In the genomic region with DNA sequence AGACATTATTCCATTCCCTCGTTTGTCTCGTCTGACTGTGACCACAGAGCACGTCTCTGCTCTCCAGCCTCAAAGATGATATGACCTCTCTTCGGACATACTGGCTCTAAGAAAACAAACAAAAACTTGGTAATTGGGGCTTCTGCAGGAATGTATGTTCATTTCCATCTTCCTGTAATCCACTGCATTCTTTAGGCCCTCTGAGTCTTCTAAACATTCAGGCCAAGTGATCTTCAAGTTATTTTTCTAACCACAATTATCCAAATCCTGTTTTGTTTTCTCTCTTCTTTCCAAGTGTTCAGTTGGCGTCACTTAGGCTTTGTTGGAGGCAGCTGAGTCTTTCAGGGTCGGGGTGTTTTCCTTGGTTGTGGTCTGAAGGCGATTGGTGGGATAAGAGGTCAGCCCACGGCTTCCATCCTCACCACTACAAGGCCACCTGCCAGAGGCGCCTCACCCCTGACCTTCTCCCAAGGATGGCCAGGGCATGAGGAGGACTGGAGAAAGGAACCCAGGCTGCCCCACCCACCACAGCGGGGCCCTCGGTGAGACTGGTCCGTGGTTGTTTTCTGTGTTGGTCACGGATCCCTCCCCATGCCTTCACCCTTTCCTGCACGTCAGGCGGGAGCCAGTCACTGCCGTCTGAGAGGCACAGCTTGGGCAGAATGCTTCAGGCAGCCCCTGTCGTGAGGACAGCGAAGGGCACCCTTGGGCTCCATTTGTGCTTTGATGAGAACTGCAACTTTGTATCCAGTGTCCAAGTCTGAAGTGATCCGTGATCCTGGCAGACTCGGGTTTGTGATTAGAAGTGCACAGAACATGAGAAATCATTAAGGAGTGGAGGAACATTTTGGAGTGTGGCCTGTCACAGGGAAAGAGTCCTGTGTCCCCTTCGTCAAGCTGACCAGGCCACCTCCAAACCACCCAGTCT, we compare ENCODE assay signal across 12 cellular contexts.
A peak's percentile ranks its signal among the peaks of the same experiment; 100 is the strongest.
DNase-seq lines count a peak whose midpoint lies in the region; ATAC-seq and TF ChIP-seq lines count a peak whose summit lies in the region.
"Had no signal": no experiment of that assay in that cellular context is flagged by ENCODE, and none has a peak within 500 bp of the region (broad histone marks: within the 10 kb centered on the region; RNA-seq: fewer than 3 reads in every experiment).

No MANE protein-coding gene starts in this region.

- H3K9ac ChIP-seq in adipocyte (ENCODE audit: low read length): peak overlapping the region; percentile 59

- TF ChIP-seq CTCF in retinal pigment epithelial cell (conservative IDR thresholded peaks at IDR 0.05; ENCODE audit: low read depth, low read length) (no peak), A673 (conservative IDR thresholded peaks at IDR 0.05; ENCODE audit: low read depth, low read length) (no peak)

- no peak overlapping the region for H3K4me3 ChIP-seq in adipocyte (ENCODE audit: low read length)
- no peak overlapping the region for H3K4me3 ChIP-seq in retinal pigment epithelial cell (ENCODE audit: low read length)
- H3K4me3 ChIP-seq in A673 (ENCODE audit: low read depth, low read length, poor library complexity, severe bottlenecking): no peak overlapping the region

- BruUV-seq in A673 (replicated peaks; lab: Mats Ljungman, UMichigan): no TSS peak

- H3K9me3 ChIP-seq in adipocyte (ENCODE audit: control insufficient read depth, low read length) (peaks cover 13% of the 10 kb centered on the region), A673 (ENCODE audit: low read depth, low read length, poor library complexity, severe bottlenecking) (no peaks in the 10 kb centered on the region)

- no peak overlapping the region for H3K27ac ChIP-seq in A673 (ENCODE audit: low read depth, low read length, poor library complexity, severe bottlenecking)

- DNase-seq in Daoy (ENCODE audit: low read depth) (peak; percentile 43), adipocyte (ENCODE audit: low read depth) (peak; percentile 81), Right ventricle myocardium superior (peak; percentile 69), retinal pigment epithelial cell (ENCODE audit: low read depth) (peak; percentile 8), SKM-1 treated with dmso at 0.1 percent for 144 hours (lab: John Stamatoyannopoulos, UW; ENCODE audit: unreplicated experiment) (no peak), A673 (ENCODE audit: low spot score) (no peak)
- DNase-seq: CD8-positive, alpha-beta T cell; naive thymus-derived CD4-positive, alpha-beta T cell; NCI-H2227 treated with DMSO at 0.1 percent for 48 hours; T-helper 17 cell had no signal

- H3K36me3 ChIP-seq in adipocyte (ENCODE audit: control insufficient read depth, insufficient read depth, low read length, severe bottlenecking): no peaks in the 10 kb centered on the region
- H3K36me3 ChIP-seq in A673 (ENCODE audit: insufficient read depth, low read length, poor library complexity, severe bottlenecking): no peaks in the 10 kb centered on the region

- CTCF ChIA-PET in A673 (lab: Charles Lee): no interaction called here

- POLR2A ChIA-PET in A673 (lab: Charles Lee; ENCODE audit: low non-redundant PET): no interaction called here

- H3K4me1 ChIP-seq in adipocyte (ENCODE audit: control insufficient read depth, insufficient read depth, low read length) (peaks cover 36% of the 10 kb centered on the region), A673 (ENCODE audit: insufficient read depth, low read length, poor library complexity, severe bottlenecking) (no peaks in the 10 kb centered on the region)

- no peaks in the 10 kb centered on the region for H3K27me3 ChIP-seq in adipocyte (replicated peaks; ENCODE audit: control insufficient read depth, insufficient read depth, low read length)
- no peaks in the 10 kb centered on the region for H3K27me3 ChIP-seq in A673 (replicated peaks; ENCODE audit: insufficient read depth, low read depth, low read length, poor library complexity)

- intact Hi-C loops in Right ventricle myocardium superior (cut with DNase I) (loop anchor here (5.0 kb wide), 1 partner anchor 45 kb away; no protein-coding TSS in a partner anchor), A673 (cut with micrococcal nuclease; ENCODE audit: unreplicated experiment) (no loop called here)

- ATAC-seq in Right ventricle myocardium superior (ENCODE audit: poor library complexity): peak; percentile 70
- ATAC-seq in GM18907 (IDR thresholded peaks at IDR 0.05; ENCODE audit: unreplicated experiment): no peak
- ATAC-seq in HG03095 (IDR thresholded peaks at IDR 0.05; ENCODE audit: unreplicated experiment): no peak
- ATAC-seq: CD8-positive, alpha-beta T cell; naive thymus-derived CD4-positive, alpha-beta T cell; T-helper 17 cell had no signal

Comparison
In these comparisons a context has a peak if more than half of its experiments do, and no peak if none do; other contexts are left out.
1. DNase-seq: peak in Daoy (single experiment), adipocyte (single experiment), Right ventricle myocardium superior (single experiment) and retinal pigment epithelial cell (single experiment); none in SKM-1 treated with dmso at 0.1 percent for 144 hours (single experiment) and A673 (single experiment).